1 cellular context compared by ENCODE assay signal in the genomic region with DNA sequence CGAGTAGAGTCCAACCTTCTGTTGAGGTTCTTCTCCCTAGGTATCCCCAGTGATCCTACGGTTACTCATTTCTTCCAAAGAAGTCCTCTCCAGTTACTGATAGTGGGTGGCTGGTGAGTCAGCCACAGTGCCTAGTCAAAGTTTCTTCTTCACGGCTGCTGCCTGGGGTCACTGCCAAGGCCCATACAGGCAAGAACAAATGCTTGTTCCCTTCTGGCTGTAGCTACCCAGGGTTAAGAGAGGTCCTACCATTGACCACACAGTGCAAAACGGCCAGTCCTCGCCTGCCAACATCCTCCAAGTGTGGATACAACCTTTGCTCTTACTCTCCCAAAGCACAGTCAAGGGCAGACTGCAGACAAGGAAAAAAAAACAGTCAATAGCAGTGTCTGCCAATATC.
TF ChIP-seq lines count a peak whose summit lies in the region.

No MANE protein-coding gene starts in this region.

TF ChIP-seq in K562, 482 proteins besides CTCF, POLR2A, EP300 and RAD21 (continued from another document):
- TF ChIP-seq, protein P1, sequence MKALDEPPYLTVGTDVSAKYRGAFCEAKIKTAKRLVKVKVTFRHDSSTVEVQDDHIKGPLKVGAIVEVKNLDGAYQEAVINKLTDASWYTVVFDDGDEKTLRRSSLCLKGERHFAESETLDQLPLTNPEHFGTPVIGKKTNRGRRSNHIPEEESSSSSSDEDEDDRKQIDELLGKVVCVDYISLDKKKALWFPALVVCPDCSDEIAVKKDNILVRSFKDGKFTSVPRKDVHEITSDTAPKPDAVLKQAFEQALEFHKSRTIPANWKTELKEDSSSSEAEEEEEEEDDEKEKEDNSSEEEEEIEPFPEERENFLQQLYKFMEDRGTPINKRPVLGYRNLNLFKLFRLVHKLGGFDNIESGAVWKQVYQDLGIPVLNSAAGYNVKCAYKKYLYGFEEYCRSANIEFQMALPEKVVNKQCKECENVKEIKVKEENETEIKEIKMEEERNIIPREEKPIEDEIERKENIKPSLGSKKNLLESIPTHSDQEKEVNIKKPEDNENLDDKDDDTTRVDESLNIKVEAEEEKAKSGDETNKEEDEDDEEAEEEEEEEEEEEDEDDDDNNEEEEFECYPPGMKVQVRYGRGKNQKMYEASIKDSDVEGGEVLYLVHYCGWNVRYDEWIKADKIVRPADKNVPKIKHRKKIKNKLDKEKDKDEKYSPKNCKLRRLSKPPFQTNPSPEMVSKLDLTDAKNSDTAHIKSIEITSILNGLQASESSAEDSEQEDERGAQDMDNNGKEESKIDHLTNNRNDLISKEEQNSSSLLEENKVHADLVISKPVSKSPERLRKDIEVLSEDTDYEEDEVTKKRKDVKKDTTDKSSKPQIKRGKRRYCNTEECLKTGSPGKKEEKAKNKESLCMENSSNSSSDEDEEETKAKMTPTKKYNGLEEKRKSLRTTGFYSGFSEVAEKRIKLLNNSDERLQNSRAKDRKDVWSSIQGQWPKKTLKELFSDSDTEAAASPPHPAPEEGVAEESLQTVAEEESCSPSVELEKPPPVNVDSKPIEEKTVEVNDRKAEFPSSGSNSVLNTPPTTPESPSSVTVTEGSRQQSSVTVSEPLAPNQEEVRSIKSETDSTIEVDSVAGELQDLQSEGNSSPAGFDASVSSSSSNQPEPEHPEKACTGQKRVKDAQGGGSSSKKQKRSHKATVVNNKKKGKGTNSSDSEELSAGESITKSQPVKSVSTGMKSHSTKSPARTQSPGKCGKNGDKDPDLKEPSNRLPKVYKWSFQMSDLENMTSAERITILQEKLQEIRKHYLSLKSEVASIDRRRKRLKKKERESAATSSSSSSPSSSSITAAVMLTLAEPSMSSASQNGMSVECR (CRISPR knock-in tag; IDR thresholded peaks at IDR 0.05), result no peak
- TF ChIP-seq ELF1 (tag; IDR thresholded peaks at IDR 0.05) (no peak), ATF1 (CRISPR knock-in tag; IDR thresholded peaks at IDR 0.05) (no peak), ATF1 (tag; IDR thresholded peaks at IDR 0.05) (no peak), RFX7 (CRISPR knock-in tag; IDR thresholded peaks at IDR 0.05) (no peak), NR1H2 (CRISPR knock-in tag; IDR thresholded peaks at IDR 0.05) (no peak), NELFE (IDR thresholded peaks at IDR 0.05; ENCODE audit: insufficient read depth, insufficient read length) (no peak), XRCC4 (IDR thresholded peaks at IDR 0.05; ENCODE audit: extremely low read depth, insufficient read depth, insufficient read length) (no peak), DPF2 (IDR thresholded peaks at IDR 0.05) (peak; percentile 50), ZZZ3 (IDR thresholded peaks at IDR 0.05) (no peak), HMG20B (CRISPR knock-in tag; IDR thresholded peaks at IDR 0.05) (no peak)
- TF ChIP-seq, protein P2, sequence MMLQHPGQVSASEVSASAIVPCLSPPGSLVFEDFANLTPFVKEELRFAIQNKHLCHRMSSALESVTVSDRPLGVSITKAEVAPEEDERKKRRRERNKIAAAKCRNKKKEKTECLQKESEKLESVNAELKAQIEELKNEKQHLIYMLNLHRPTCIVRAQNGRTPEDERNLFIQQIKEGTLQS (IDR thresholded peaks at IDR 0.05), result peak; percentile 77
- TF ChIP-seq, protein P2 (CRISPR knock-in tag; conservative IDR thresholded peaks at IDR 0.05), result no peak
- TF ChIP-seq, protein P3, sequence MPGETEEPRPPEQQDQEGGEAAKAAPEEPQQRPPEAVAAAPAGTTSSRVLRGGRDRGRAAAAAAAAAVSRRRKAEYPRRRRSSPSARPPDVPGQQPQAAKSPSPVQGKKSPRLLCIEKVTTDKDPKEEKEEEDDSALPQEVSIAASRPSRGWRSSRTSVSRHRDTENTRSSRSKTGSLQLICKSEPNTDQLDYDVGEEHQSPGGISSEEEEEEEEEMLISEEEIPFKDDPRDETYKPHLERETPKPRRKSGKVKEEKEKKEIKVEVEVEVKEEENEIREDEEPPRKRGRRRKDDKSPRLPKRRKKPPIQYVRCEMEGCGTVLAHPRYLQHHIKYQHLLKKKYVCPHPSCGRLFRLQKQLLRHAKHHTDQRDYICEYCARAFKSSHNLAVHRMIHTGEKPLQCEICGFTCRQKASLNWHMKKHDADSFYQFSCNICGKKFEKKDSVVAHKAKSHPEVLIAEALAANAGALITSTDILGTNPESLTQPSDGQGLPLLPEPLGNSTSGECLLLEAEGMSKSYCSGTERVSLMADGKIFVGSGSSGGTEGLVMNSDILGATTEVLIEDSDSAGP (CRISPR knock-in tag; IDR thresholded peaks at IDR 0.05), result no peak
TF ChIP-seq in K562: peak in this region for 16.
